In the genomic region with DNA sequence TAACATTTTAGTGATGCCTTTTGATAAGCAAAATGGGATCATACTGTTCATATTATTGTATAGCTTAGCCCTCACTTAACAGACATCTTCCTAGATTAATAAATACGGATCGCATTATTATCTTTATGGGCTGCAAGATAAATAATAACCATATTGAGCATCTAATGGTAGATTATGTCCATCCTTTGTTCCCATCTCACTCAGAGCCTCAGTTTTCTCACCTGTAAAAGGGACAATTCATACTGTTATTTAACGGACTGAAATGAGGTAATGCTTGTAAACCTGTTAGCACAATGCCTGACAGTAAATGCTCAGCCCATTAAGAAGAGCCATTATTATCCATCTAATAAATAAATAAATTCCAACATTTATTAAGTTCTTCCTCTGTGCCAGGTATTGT, we compare ENCODE assay signal across 27 cellular contexts. TPM values are rescaled to one million over a fixed set of nuclear protein-coding genes. Genes with fewer than 3 reads are reported as not detected.
A peak's percentile ranks its signal among the peaks of the same experiment; 100 is the strongest.
DNase-seq lines count a peak whose midpoint lies in the region; ATAC-seq, FAIRE-seq and TF ChIP-seq lines count a peak whose summit lies in the region.
"Had no signal": no experiment of that assay in that cellular context is flagged by ENCODE, and none has a peak within 500 bp of the region (broad histone marks: within the 10 kb centered on the region; RNA-seq: fewer than 3 reads in every experiment).

No MANE protein-coding gene starts in this region.

- dilution Hi-C loops in endothelial cell of umbilical vein (cut with MboI; ENCODE audit: extremely low pct_ligation_motif_present, low sequenced_read_pairs) = no loop called here

- no peaks in the 10 kb centered on the region; the same call in 1 of the 2 replicates for H3K36me3 ChIP-seq in ACC112 (ENCODE audit: insufficient read depth, low read length)
- H3K36me3 ChIP-seq in PC-9 (ENCODE audit: low read depth) = no peaks in the 10 kb centered on the region
- H3K36me3 ChIP-seq in endothelial cell of umbilical vein (ENCODE audit: control insufficient read depth in 2 of 2, extremely low read depth in 1 of 2, insufficient read depth in 2 of 2, low read length in 2 of 2) = peaks cover 0 to 7% of the 10 kb centered on the region in 2 experiments
- H3K36me3 ChIP-seq in osteoblast (ENCODE audit: insufficient read depth, low read length) = peaks cover 7% of the 10 kb centered on the region
- H3K36me3 ChIP-seq: ovary had no signal

- H3K9me2 ChIP-seq in PC-9 (ENCODE audit: insufficient read depth) = no peaks in the 10 kb centered on the region

- TF ChIP-seq CTCF in PC-9 (conservative IDR thresholded peaks at IDR 0.05) = no peak
- no peak for TF ChIP-seq CTCF in endothelial cell of umbilical vein (IDR thresholded peaks at IDR 0.05; ENCODE audit: extremely low read depth in 1 of 2, insufficient read depth in 1 of 2, low read depth in 1 of 2, low read length in 2 of 2)
- no peak for TF ChIP-seq CTCF in osteoblast (IDR thresholded peaks at IDR 0.05; ENCODE audit: extremely low read depth, low read depth, low read length)

- peaks cover 27% of the 10 kb centered on the region for H3F3A ChIP-seq in PC-9 (ENCODE audit: insufficient read depth, low read depth)

- FAIRE-seq in endothelial cell of umbilical vein (lab: Jason Lieb, UNC) = no peak
- FAIRE-seq in urothelium cell line (lab: Jason Lieb, UNC) = no peak
- FAIRE-seq: small intestine had no signal

- CTCF ChIA-PET in PC-9 (lab: Charles Lee) = no interaction called here
- CTCF ChIA-PET in endothelial cell of umbilical vein (lab: Charles Lee) = interaction anchor here (1.1 kb wide), 1 partner anchor 242 kb away, joined by 3 read pairs; no protein-coding TSS in a partner anchor

- no peak overlapping the region for H3K9ac ChIP-seq in endothelial cell of umbilical vein (replicated peaks; ENCODE audit: extremely low read depth, insufficient read depth, low read length)

- no peak overlapping the region for H2AFZ ChIP-seq in ACC112 (ENCODE audit: low read length, unreplicated experiment)
- no peak overlapping the region for H2AFZ ChIP-seq in PC-9
- no peak overlapping the region for H2AFZ ChIP-seq in endothelial cell of umbilical vein (ENCODE audit: low read depth, low read length)
- no peak overlapping the region for H2AFZ ChIP-seq in osteoblast (ENCODE audit: low read length)
- H2AFZ ChIP-seq: hepatocyte had no signal

- H3K27me3 ChIP-seq in ACC112 (ENCODE audit: insufficient read depth, low read length) (no peaks in the 10 kb centered on the region), PC-9 (ENCODE audit: insufficient read depth, low read depth) (no peaks in the 10 kb centered on the region), endothelial cell of umbilical vein (ENCODE audit: control insufficient read depth in 2 of 2, insufficient read depth in 2 of 2, low read length in 2 of 2) (no peaks in the 10 kb centered on the region), osteoblast (ENCODE audit: insufficient read depth, low read length) (no peaks in the 10 kb centered on the region)
- H3K27me3 ChIP-seq: hepatocyte, ovary had no signal

- H3K4me1 ChIP-seq in ACC112 (ENCODE audit: control insufficient read depth, insufficient read depth, low read length, unreplicated experiment) = peaks cover 52% of the 10 kb centered on the region
- peaks cover 14% of the 10 kb centered on the region for H3K4me1 ChIP-seq in PC-9 (replicated peaks; ENCODE audit: insufficient read depth)
- H3K4me1 ChIP-seq in endothelial cell of umbilical vein (ENCODE audit: control insufficient read depth, extremely low read depth, insufficient read depth, low read length) = peaks cover 22% of the 10 kb centered on the region
- H3K4me1 ChIP-seq in osteoblast (ENCODE audit: insufficient read depth, low read length) = peaks cover 62% of the 10 kb centered on the region

- ATAC-seq in GM21515 (IDR thresholded peaks at IDR 0.05; ENCODE audit: unreplicated experiment) = no peak
- ATAC-seq: activated CD8-positive, alpha-beta memory T cell treated with anti-CD3 and anti-CD28 coated beads, Interleukin-2, amount 10 ng/mL, durations not matched to agents 7 days and 5 days; activated T-cell treated with anti-CD3 and anti-CD28 coated beads, Interleukin-2, amount 50 U/mL, for 4 hours; T-cell had no signal

- no peak for TF ChIP-seq POLR2A in endothelial cell of umbilical vein (IDR thresholded peaks at IDR 0.05; ENCODE audit: low read depth, low read length)

- H3K4me2 ChIP-seq in PC-9 = no peak overlapping the region
- H3K4me2 ChIP-seq in endothelial cell of umbilical vein (ENCODE audit: insufficient read depth, low read length) = peak overlapping the region; percentile 47
- H3K4me2 ChIP-seq in osteoblast (ENCODE audit: insufficient read depth, low read length) = peak overlapping the region; percentile 52
- H3K4me2 ChIP-seq: hepatocyte had no signal

- H3K9me3 ChIP-seq in PC-9 (ENCODE audit: insufficient read depth, low read depth) = no peaks in the 10 kb centered on the region
- H3K9me3 ChIP-seq in endothelial cell of umbilical vein (replicated peaks; ENCODE audit: control insufficient read depth, insufficient read depth, low read length) = no peaks in the 10 kb centered on the region
- no peaks in the 10 kb centered on the region for H3K9me3 ChIP-seq in osteoblast (ENCODE audit: low read depth, low read length)
- H3K9me3 ChIP-seq: ovary had no signal

- intact Hi-C loops in PC-9 (cut with micrococcal nuclease; ENCODE audit: unreplicated experiment) = no loop called here
- intact Hi-C loops in endothelial cell of umbilical vein (cut with micrococcal nuclease) = loop anchor here (5.0 kb wide), 1 partner anchor 376 kb away; no protein-coding TSS in a partner anchor

- POLR2A ChIA-PET in PC-9 (lab: Charles Lee; ENCODE audit: unreplicated experiment) = no interaction called here
- POLR2A ChIA-PET in endothelial cell of umbilical vein (lab: Charles Lee) = no interaction called here

- H3K79me2 ChIP-seq in ACC112 (ENCODE audit: control insufficient read depth, insufficient read depth, low read length, unreplicated experiment) (peaks cover 14% of the 10 kb centered on the region), PC-9 (ENCODE audit: low read depth) (peaks cover 19% of the 10 kb centered on the region), endothelial cell of umbilical vein (ENCODE audit: control insufficient read depth, insufficient read depth, low read length) (peaks cover 5% of the 10 kb centered on the region), osteoblast (ENCODE audit: insufficient read depth, low read length) (peaks cover 20% of the 10 kb centered on the region)

- peak overlapping the region; percentile 94 for H3K27ac ChIP-seq in ACC112 (ENCODE audit: low read depth, low read length)
- H3K27ac ChIP-seq in PC-9 = peak overlapping the region; percentile 59
- peak overlapping the region; percentile 33 for H3K27ac ChIP-seq in endothelial cell of umbilical vein (ENCODE audit: insufficient read depth, low read depth, low read length)
- H3K27ac ChIP-seq in osteoblast (ENCODE audit: low read depth, low read length) = peak overlapping the region; percentile 95
- H3K27ac ChIP-seq: hepatocyte, HL-60, ovary had no signal

- no peaks in the 10 kb centered on the region for H3K9me1 ChIP-seq in endothelial cell of umbilical vein (replicated peaks; ENCODE audit: control insufficient read depth, extremely low read depth, insufficient read depth, low read length)

- H4K20me1 ChIP-seq in PC-9 (ENCODE audit: insufficient read depth) (no peaks in the 10 kb centered on the region), endothelial cell of umbilical vein (replicated peaks; ENCODE audit: control insufficient read depth, extremely low read depth, insufficient read depth, low read length) (no peaks in the 10 kb centered on the region), osteoblast (ENCODE audit: insufficient read depth, low read length) (no peaks in the 10 kb centered on the region)

- BruUV-seq in PC-9 (replicated peaks; lab: Mats Ljungman, UMichigan) = no TSS peak
- no TSS peak for BruUV-seq in endothelial cell of umbilical vein (replicated peaks; lab: Mats Ljungman, UMichigan)

- DNase-seq in PC-9 (no peak), endothelial cell of umbilical vein (ENCODE audit: low read depth, low spot score) (no peak), osteoblast (ENCODE audit: insufficient read length, low spot score, missing footprints) (no peak), DMS53 (lab: John Stamatoyannopoulos, UW) (no peak), urothelium cell line (ENCODE audit: low spot score) (no peak), NCI-H69 (lab: John Stamatoyannopoulos, UW) (no peak)
- DNase-seq: activated B cell treated with CpG ODN at 0.5 μM for 24 hours; activated CD8-positive, alpha-beta memory T cell treated with anti-CD3 and anti-CD28 coated beads, Interleukin-2, amount 10 ng/mL, durations not matched to agents 7 days and 5 days; activated gamma-delta T cell; activated naive CD8-positive, alpha-beta T cell treated with anti-CD3 and anti-CD28 coated beads for 36 hours; activated T-cell treated with anti-CD3 and anti-CD28 coated beads, Interleukin-2, amount 50 U/mL, for 4 hours; DMS 273 treated with DMSO at 0.1 percent for 48 hours; left cardiac atrium; NCI-H1436 treated with DMSO at 0.1 percent for 48 hours; NCI-H2081 treated with DMSO at 0.1 percent for 48 hours; NCI-H526 treated with DMSO at 0.1 percent for 48 hours; nephron progenitor cell; ovary; SHP77 treated with DMSO at 0.1 percent for 48 hours; stimulated activated naive CD4-positive, alpha-beta T cell treated with Interleukin-2 at 50 U/mL for 16 hours had no signal

- no peak overlapping the region for H3K4me3 ChIP-seq in ACC112 (ENCODE audit: low read depth, low read length)
- no peak overlapping the region for H3K4me3 ChIP-seq in PC-9
- no peak overlapping the region for H3K4me3 ChIP-seq in endothelial cell of umbilical vein (replicated peaks in 1 of 3; ENCODE audit: insufficient read depth in 1 of 3, low read depth in 1 of 3, low read length in 3 of 3)
- H3K4me3 ChIP-seq in osteoblast (ENCODE audit: insufficient read depth, low read length) = no peak overlapping the region
- H3K4me3 ChIP-seq: hepatocyte, lung, ovary had no signal

RNA-seq across cellular contexts. Expression of a gene that starts 3.0 kb away (rescaled TPM):
- total RNA-seq in PC-9 (2021) (54.4 and 87.1 TPM in 2 replicates), endothelial cell of umbilical vein (57.4 and 62.9 TPM in 2 replicates), osteoblast (40.4 and 43.8 TPM in 2 replicates)
- polyA plus RNA-seq in endothelial cell of umbilical vein = 63.5 and 78.3 TPM in 2 replicates
- polyA plus RNA-seq in endothelial cell of umbilical vein (2011; cell fraction: cytosol; rRNA removed) = 120 and 121 TPM in 2 replicates
- 37.8 and 41.6 TPM in 2 replicates for polyA plus RNA-seq in endothelial cell of umbilical vein (2011; cell fraction: nucleus; rRNA removed)
- 66.0 and 106 TPM in 2 replicates for polyA plus RNA-seq in endothelial cell of umbilical vein (2012)
- polyA minus RNA-seq in endothelial cell of umbilical vein = 36.3 and 41.4 TPM in 2 replicates
- 36.6 TPM for polyA minus RNA-seq in endothelial cell of umbilical vein (2011; cell fraction: cytosol; rRNA and poly(A)+ RNA removed)
- polyA minus RNA-seq in endothelial cell of umbilical vein (2011; cell fraction: nucleus; rRNA and poly(A)+ RNA removed) = 5.0 and 5.1 TPM in 2 replicates

RNA-seq across cellular contexts. Expression of a gene that starts 27.3 kb away (rescaled TPM):
- total RNA-seq in PC-9 (2021) (190 and 251 TPM in 2 replicates), endothelial cell of umbilical vein (217 and 222 TPM in 2 replicates), osteoblast (177 and 181 TPM in 2 replicates)
- 276 and 278 TPM in 2 replicates for polyA plus RNA-seq in endothelial cell of umbilical vein
- polyA plus RNA-seq in endothelial cell of umbilical vein (2011; cell fraction: cytosol; rRNA removed) = 260 and 263 TPM in 2 replicates
- 72.0 and 81.7 TPM in 2 replicates for polyA plus RNA-seq in endothelial cell of umbilical vein (2011; cell fraction: nucleus; rRNA removed)
- 395 and 462 TPM in 2 replicates for polyA plus RNA-seq in endothelial cell of umbilical vein (2012)
- 420 and 442 TPM in 2 replicates for polyA minus RNA-seq in endothelial cell of umbilical vein
- 38.9 TPM for polyA minus RNA-seq in endothelial cell of umbilical vein (2011; cell fraction: cytosol; rRNA and poly(A)+ RNA removed)
- polyA minus RNA-seq in endothelial cell of umbilical vein (2011; cell fraction: nucleus; rRNA and poly(A)+ RNA removed) = 40.5 and 54.7 TPM in 2 replicates

Comparison
In these comparisons a context has a peak if more than half of its experiments do, and no peak if none do; other contexts are left out.
1. H3K27ac ChIP-seq: peak in every context shown above with its lines; median percentile 95 in osteoblast; 94 in ACC112; 59 in PC-9; 33 in endothelial cell of umbilical vein.